15 cellular contexts compared by ENCODE assay signal in genomic region chr11:130585545-130585944, GRCh38.
DNase-seq lines count a peak whose midpoint lies in the region; ATAC-seq, FAIRE-seq and TF ChIP-seq lines count a peak whose summit lies in the region.
"Had no signal": no experiment of that assay in that cellular context is flagged by ENCODE, and none has a peak within 500 bp of the region (broad histone marks: within the 10 kb centered on the region; RNA-seq: fewer than 3 reads in every experiment).

No MANE protein-coding gene starts in this region.

- TF ChIP-seq EP300 in tibial nerve (IDR thresholded peaks at IDR 0.05): peak in 1 of 2 donors; percentile 8

- H3K27ac ChIP-seq in tibial nerve: peak overlapping the region in 2 of 4 donors; percentile 82 to 93
- H3K27ac ChIP-seq: cardiac muscle cell, VCaP had no signal

- FAIRE-seq in HTR-8/SVneo (lab: Jason Lieb, UNC): no peak
- FAIRE-seq: small intestine had no signal

- WGBS in tibial nerve, 2 donors: 37 to 48% methylated on average over 5 of the region's 5 CpGs

- H3K27me3 ChIP-seq in tibial nerve: no peaks in the 10 kb centered on the region
- H3K27me3 ChIP-seq: cardiac muscle cell had no signal

- no peaks in the 10 kb centered on the region for H3K36me3 ChIP-seq in mucosa of descending colon (ENCODE audit: low read depth)
- H3K36me3 ChIP-seq in tibial nerve: no peaks in the 10 kb centered on the region
- H3K36me3 ChIP-seq: cardiac muscle cell had no signal

- H3K9me3 ChIP-seq in mucosa of descending colon: no peaks in the 10 kb centered on the region
- H3K9me3 ChIP-seq in tibial nerve: peaks cover 0 to 5% (median 0%) of the 10 kb centered on the region in 4 donors

- H3K4me1 ChIP-seq in mucosa of descending colon (ENCODE audit: low read depth) (no peaks in the 10 kb centered on the region), tibial nerve (peaks cover 0 to 55% (median 20%) of the 10 kb centered on the region in 4 donors)

- TF ChIP-seq POLR2A in tibial nerve (IDR thresholded peaks at IDR 0.05): no peak

- TF ChIP-seq CTCF in epithelial cell of esophagus (IDR thresholded peaks at IDR 0.05; ENCODE audit: insufficient read depth, low read depth, low read length, missing control alignments) (no peak), mucosa of descending colon (IDR thresholded peaks at IDR 0.05) (no peak), tibial nerve (IDR thresholded peaks at IDR 0.05) (no peak)

- ATAC-seq in mucosa of descending colon: peak; percentile 23
- no peak for ATAC-seq in GM18511 (IDR thresholded peaks at IDR 0.05; ENCODE audit: unreplicated experiment)

- peak; percentile 27 for DNase-seq in ACHN
- DNase-seq in NCI-H226: peak; percentile 90
- peak; percentile 40 for DNase-seq in epithelial cell of esophagus (ENCODE audit: low read depth)
- no peak for DNase-seq in mucosa of descending colon
- DNase-seq in tibial nerve (ENCODE audit: low spot score in 2 of 2): no peak
- no peak for DNase-seq in HTR-8/SVneo (ENCODE audit: insufficient read length, low spot score)
- no peak for DNase-seq in mucosa of gallbladder (ENCODE audit: low spot score)
- DNase-seq: activated gamma-delta T cell treated with Interleukin-2 at 50 U/mL for 16 hours, hippocampal formation, NCI-H1048, NCI-H2171 treated with DMSO at 0.1 percent for 48 hours, small intestine had no signal

- in situ Hi-C loops in ACHN (cut with HindIII; ENCODE audit: low pct_ligation_motif_present, low pct_unique_long_range_greater_than_20kb, low sequenced_read_pairs): no loop called here

- intact Hi-C loops in mucosa of descending colon (cut with DNase I, micrococcal nuclease): no loop called here

- H3K4me3 ChIP-seq in epithelial cell of esophagus (ENCODE audit: low read length) (no peak overlapping the region), mucosa of descending colon (no peak overlapping the region), tibial nerve (no peak overlapping the region)
- H3K4me3 ChIP-seq: cardiac muscle cell had no signal

Comparison
In these comparisons a context has a peak if more than half of its experiments do, and no peak if none do; other contexts are left out.
1. DNase-seq: peak in ACHN (single experiment), NCI-H226 (single experiment) and epithelial cell of esophagus (single experiment); none in mucosa of descending colon (0 of 3), tibial nerve (0 of 2), HTR-8/SVneo (single experiment) and mucosa of gallbladder (single experiment).